Comparison of ENCODE assay signal across 20 cellular contexts in genomic region chr15:93866441-93866840, GRCh38.
DNase-seq lines count a peak whose midpoint lies in the region; ATAC-seq and TF ChIP-seq lines count a peak whose summit lies in the region.
"Had no signal": no experiment of that assay in that cellular context is flagged by ENCODE, and none has a peak within 500 bp of the region (broad histone marks: within the 10 kb centered on the region; RNA-seq: fewer than 3 reads in every experiment).

No MANE protein-coding gene starts in this region.

- no peaks in the 10 kb centered on the region for H3K27me3 ChIP-seq in heart left ventricle
- H3K27me3 ChIP-seq in right cardiac atrium (ENCODE audit: control insufficient read depth, insufficient read depth), result no peaks in the 10 kb centered on the region
- no peaks in the 10 kb centered on the region for H3K27me3 ChIP-seq in psoas muscle (ENCODE audit: insufficient read depth in 3 of 3, low read length in 2 of 3)
- peaks cover 0 to 3% (median 0%) of the 10 kb centered on the region in 45 donors for H3K27me3 ChIP-seq in dorsolateral prefrontal cortex

- TF ChIP-seq POLR2A in heart left ventricle (IDR thresholded peaks at IDR 0.05), result no peak

- DNase-seq in heart left ventricle, result no peak
- no peak for DNase-seq in right cardiac atrium
- no peak for DNase-seq in left ventricle myocardium superior
- DNase-seq in psoas muscle, result no peak
- no peak for DNase-seq in SHP77 (lab: John Stamatoyannopoulos, UW)
- no peak for DNase-seq in dorsolateral prefrontal cortex
- DNase-seq: CD4-positive, alpha-beta T cell; DMS 273 treated with DMSO at 0.1 percent for 48 hours; DMS79 treated with DMSO at 0.1 percent for 48 hours; IMR-90; NCI-H1092 treated with DMSO at 0.1 percent for 48 hours; NCI-H1436 treated with DMSO at 0.1 percent for 48 hours; NCI-H1930; NCI-H345; PC-9; RPMI8226 had no signal

- H3K4me3 ChIP-seq in heart left ventricle, result peak overlapping the region in 1 of 12 donors; percentile 7
- H3K4me3 ChIP-seq in right cardiac atrium (ENCODE audit: low read length), result no peak overlapping the region
- no peak overlapping the region for H3K4me3 ChIP-seq in psoas muscle
- H3K4me3 ChIP-seq in dorsolateral prefrontal cortex, result no peak overlapping the region
- H3K4me3 ChIP-seq: GM12878, PC-9 had no signal

- 64 to 71% (median 68%) methylated on average over 7 of the region's 7 CpGs for WGBS in heart left ventricle, 4 donors
- 76% methylated on average over 7 of the region's 7 CpGs for WGBS in right cardiac atrium
- 27 to 47% (median 32%) methylated on average over 7 of the region's 7 CpGs for WGBS in psoas muscle, 3 donors

- H3K36me3 ChIP-seq in heart left ventricle (no peaks in the 10 kb centered on the region), psoas muscle (ENCODE audit: insufficient read depth in 1 of 2, low read depth in 1 of 2) (no peaks in the 10 kb centered on the region)

- no peaks in the 10 kb centered on the region for H3K9me3 ChIP-seq in heart left ventricle
- H3K9me3 ChIP-seq in right cardiac atrium (ENCODE audit: control insufficient read depth, low read length), result no peaks in the 10 kb centered on the region
- H3K9me3 ChIP-seq in psoas muscle, result no peaks in the 10 kb centered on the region

- H3K4me1 ChIP-seq in heart left ventricle (peaks cover 0 to 34% (median 0%) of the 10 kb centered on the region in 12 donors), right cardiac atrium (ENCODE audit: control insufficient read depth, insufficient read depth, low read length) (no peaks in the 10 kb centered on the region), psoas muscle (no peaks in the 10 kb centered on the region)

- ATAC-seq in heart left ventricle (peak in 2 of 4 donors; percentile 49 to 72), right cardiac atrium (no peak), left ventricle myocardium superior (peak; percentile 66), psoas muscle (peak in 1 of 4 donors; percentile 52), GM21526 (IDR thresholded peaks at IDR 0.05; ENCODE audit: low FRiP score, unreplicated experiment) (no peak)
- ATAC-seq: GM12878, HCT116 had no signal

- TF ChIP-seq CTCF in heart left ventricle (IDR thresholded peaks at IDR 0.05), result no peak
- TF ChIP-seq CTCF in psoas muscle (IDR thresholded peaks at IDR 0.05), result no peak
- TF ChIP-seq CTCF in dorsolateral prefrontal cortex (IDR thresholded peaks at IDR 0.05 in 54 of 56, conservative IDR thresholded peaks at IDR 0.05 in 2 of 56; ENCODE audit: low read depth in 1 of 56, partially characterized antibody in 56 of 56), result no peak

- peak overlapping the region in 11 of 12 donors; percentile 2 to 86 (median 55) for H3K27ac ChIP-seq in heart left ventricle
- no peak overlapping the region for H3K27ac ChIP-seq in right cardiac atrium (ENCODE audit: low read length)
- H3K27ac ChIP-seq in psoas muscle, result peak overlapping the region; percentile 10
- H3K27ac ChIP-seq in dorsolateral prefrontal cortex, result no peak overlapping the region
- H3K27ac ChIP-seq: KMS-11, PC-9 had no signal

- intact Hi-C loops in heart left ventricle (cut with DNase I) (loop anchor here in 1 of 10 donors (10.0 kb wide), 1 partner anchor 832 kb away; no protein-coding TSS in a partner anchor), right cardiac atrium (cut with DNase I) (no loop called here), left ventricle myocardium superior (cut with micrococcal nuclease) (no loop called here), psoas muscle (cut with DNase I) (no loop called here), dorsolateral prefrontal cortex (cut with DNase I) (loop anchor here in 1 of 2 donors (10.0 kb wide), 1 partner anchor 62 kb away; no protein-coding TSS in a partner anchor)

Comparison
In these comparisons a context has a peak if more than half of its experiments do, and no peak if none do; other contexts are left out.
1. H3K27ac ChIP-seq: peak in heart left ventricle (11 of 12) and psoas muscle (single experiment); none in right cardiac atrium (single experiment) and dorsolateral prefrontal cortex (0 of 59).